ENCODE assay signal across 14 cellular contexts in the genomic region with DNA sequence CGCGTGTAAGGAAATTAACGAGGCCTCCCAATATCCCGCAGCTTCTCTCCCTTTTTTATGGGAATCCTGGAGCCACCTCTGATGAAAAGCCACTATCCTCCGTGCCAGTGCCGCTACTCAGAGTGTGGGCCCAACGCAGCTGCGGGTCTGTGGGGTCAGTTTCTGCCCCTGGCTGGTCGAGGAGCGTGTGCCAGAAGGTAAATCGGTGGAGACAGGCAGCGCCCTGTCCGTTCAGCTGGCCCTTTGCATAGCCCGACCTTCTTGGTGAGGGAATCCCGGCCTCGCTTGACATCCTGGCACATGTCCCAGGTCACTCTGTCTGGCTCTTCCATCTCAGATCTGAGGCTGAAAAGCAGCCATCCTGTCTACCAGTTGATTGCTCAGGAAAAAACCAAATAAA.
"Had no signal": no experiment of that assay in that cellular context is flagged by ENCODE, and none has a peak within 500 bp of the region (broad histone marks: within the 10 kb centered on the region; RNA-seq: fewer than 3 reads in every experiment).

No MANE protein-coding gene starts in this region.

- H3K4me1 ChIP-seq: right lobe of liver had no signal

- H3K9me3 ChIP-seq: esophagus muscularis mucosa, psoas muscle, right lobe of liver, transverse colon had no signal

- DNase-seq: activated CD4-positive, alpha-beta T cell treated with anti-CD3 and anti-CD28 coated beads for 1 hour; activated CD4-positive, alpha-beta T cell treated with anti-CD3 and anti-CD28 coated beads, Interleukin-2, amount 50 U/mL, for 4 hours; activated naive CD4-positive, alpha-beta T cell; activated T-cell treated with anti-CD3 and anti-CD28 coated beads for 4 hours; glutamatergic neuron; nephron progenitor cell; psoas muscle; stimulated activated naive CD8-positive, alpha-beta T cell treated with anti-CD3 and anti-CD28 coated beads, Interleukin-15, amount 100 ng/mL, for 72 hours; T-helper 9 cell; transverse colon had no signal

- H3K27me3 ChIP-seq: right lobe of liver had no signal

- H3K27ac ChIP-seq: esophagus muscularis mucosa, psoas muscle, right lobe of liver, SK-N-MC, transverse colon had no signal

- H3K4me3 ChIP-seq: esophagus muscularis mucosa, psoas muscle, right lobe of liver, SK-N-MC, transverse colon had no signal

- H3K9me3 Mint-ChIP-seq: mesothelial cell of epicardium had no signal

- H3K27ac Mint-ChIP-seq: mesothelial cell of epicardium; nephron progenitor cell; stimulated activated naive CD8-positive, alpha-beta T cell treated with anti-CD3 and anti-CD28 coated beads, Interleukin-15, amount 100 ng/mL, for 72 hours had no signal

- H3K36me3 ChIP-seq: right lobe of liver, transverse colon had no signal

- ATAC-seq: psoas muscle; right lobe of liver; stimulated activated naive CD8-positive, alpha-beta T cell treated with anti-CD3 and anti-CD28 coated beads, Interleukin-15, amount 100 ng/mL, for 72 hours had no signal

- H3K4me3 Mint-ChIP-seq: mesothelial cell of epicardium; nephron progenitor cell; stimulated activated naive CD8-positive, alpha-beta T cell treated with anti-CD3 and anti-CD28 coated beads, Interleukin-15, amount 100 ng/mL, for 72 hours had no signal
